ENCODE assay signal across 9 cellular contexts in the genomic region with DNA sequence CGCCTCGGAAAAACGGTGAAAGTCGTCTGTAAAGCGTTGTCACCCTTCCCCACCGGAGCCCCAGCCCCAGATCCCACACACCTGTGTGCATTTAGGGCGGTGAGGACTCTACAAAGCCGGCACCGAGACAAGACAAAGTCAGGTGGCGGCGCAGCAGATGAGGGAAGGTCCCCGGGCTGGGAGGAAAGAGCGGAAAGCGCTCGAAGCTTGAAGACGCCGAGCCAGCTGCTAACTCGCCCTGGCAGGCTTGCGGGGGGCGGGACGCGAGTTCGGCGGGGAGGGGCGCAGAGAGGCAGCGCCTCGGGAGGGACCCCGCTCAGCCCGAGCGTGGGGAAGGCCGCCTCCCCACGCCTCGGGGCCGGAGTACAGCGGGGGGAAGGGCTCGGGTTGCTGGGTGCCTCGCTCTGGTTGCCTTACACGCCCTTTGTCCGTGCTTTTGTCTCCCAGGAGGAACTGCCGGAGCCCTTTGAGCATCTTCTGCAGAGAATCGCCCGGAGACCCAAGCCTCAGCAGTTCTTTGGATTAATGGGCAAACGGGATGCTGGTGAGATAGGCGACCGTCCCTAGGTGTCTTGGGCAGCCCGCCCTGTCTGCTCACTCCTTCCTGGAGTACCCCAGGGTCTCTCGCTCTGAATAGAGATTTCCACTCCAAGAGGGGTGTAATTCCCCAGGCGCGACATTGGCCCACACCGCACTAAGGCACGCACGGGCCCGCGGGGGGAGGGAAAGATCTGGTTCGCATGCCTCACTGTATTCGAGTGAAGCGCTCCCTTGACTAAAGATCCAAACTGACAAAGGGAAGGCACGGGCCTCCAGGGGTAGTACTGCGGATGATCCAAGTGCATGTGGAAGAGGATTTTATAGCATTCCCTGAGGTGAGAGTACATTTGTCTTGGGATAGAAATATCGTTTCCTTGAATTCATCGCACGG. TPM values are rescaled to one million over a fixed set of nuclear protein-coding genes. Genes with fewer than 3 reads are reported as not detected.
DNase-seq lines count a peak whose midpoint lies in the region; ATAC-seq, FAIRE-seq and TF ChIP-seq lines count a peak whose summit lies in the region.
"Had no signal": no experiment of that assay in that cellular context is flagged by ENCODE, and none has a peak within 500 bp of the region (broad histone marks: within the 10 kb centered on the region; RNA-seq: fewer than 3 reads in every experiment).

No MANE protein-coding gene starts in this region.

- intact Hi-C loops in head of caudate nucleus (cut with DNase I), result no loop called here

- FAIRE-seq in HTR-8/SVneo (lab: Jason Lieb, UNC), result no peak

- ATAC-seq in RWPE2 (ENCODE audit: low read depth) (peak; percentile 27; the same call in 1 of the 3 replicates), omental fat pad (ENCODE audit: low FRiP score) (no peak)

- no peak overlapping the region for H3K27ac ChIP-seq in RWPE2 (ENCODE audit: poor library complexity, severe bottlenecking)

- H3K9me3 ChIP-seq in RWPE2 (ENCODE audit: severe bottlenecking), result no peaks in the 10 kb centered on the region

- H3K27me3 ChIP-seq in RWPE2 (ENCODE audit: insufficient read depth, poor library complexity, severe bottlenecking), result peaks cover 90% of the 10 kb centered on the region

- H3K4me3 ChIP-seq in RWPE2 (ENCODE audit: severe bottlenecking), result no peak overlapping the region

- TF ChIP-seq CTCF in GM13976 (IDR thresholded peaks at IDR 0.05; ENCODE audit: borderline replicate concordance, control extremely low read depth, extremely low read depth, insufficient read depth, missing control alignments), result no peak
- TF ChIP-seq CTCF in RWPE2 (IDR thresholded peaks at IDR 0.05; ENCODE audit: poor library complexity, severe bottlenecking), result no peak
- no peak for TF ChIP-seq CTCF in omental fat pad (IDR thresholded peaks at IDR 0.05)

- H3K36me3 ChIP-seq in RWPE2 (ENCODE audit: low read depth), result no peaks in the 10 kb centered on the region

- no peaks in the 10 kb centered on the region for H3K4me1 ChIP-seq in RWPE2 (ENCODE audit: insufficient read depth, poor library complexity, severe bottlenecking)

- in situ Hi-C loops in GM13976 (cut with MboI; ENCODE audit: low sequenced_read_pairs, unreplicated experiment), result no loop called here
- in situ Hi-C loops in G401 (cut with HindIII; ENCODE audit: low sequenced_read_pairs), result no loop called here

- DNase-seq in GM13976 (ENCODE audit: low spot score) (peak; percentile 21), RWPE2 (ENCODE audit: low spot score) (no peak), head of caudate nucleus (peak in 39 of 42 donors; percentile 3 to 58 (median 30)), retina (peak; percentile 85), omental fat pad (ENCODE audit: low spot score) (no peak), T1000 (lab: John Stamatoyannopoulos, UW) (no peak), G401 (ENCODE audit: low spot score) (no peak), HTR-8/SVneo (ENCODE audit: insufficient read length, low spot score) (no peak)
- DNase-seq: NCI-H226 had no signal

RNA-seq across cellular contexts. Expression of a gene that starts 1.7 kb away (rescaled TPM):
- total RNA-seq in omental fat pad, result 1 to 10 TPM in 3 of 4 donors, not detected in 1; 1.4 to 2.1 (median 1.8) TPM
- total RNA-seq in G401 (2014; rRNA removed; shearing (Covaris generic)), result not detected in 2 replicates

Comparison
In these comparisons a context has a peak if more than half of its experiments do, and no peak if none do; other contexts are left out.
1. DNase-seq: peak in GM13976 (single experiment), head of caudate nucleus (39 of 42) and retina (single experiment); none in RWPE2 (single experiment), omental fat pad (single experiment), T1000 (single experiment), G401 (single experiment) and HTR-8/SVneo (single experiment).